Comparison of ENCODE assay signal across 30 cellular contexts in genomic region chr10:22908837-22909236, GRCh38. TPM values are rescaled to one million over a fixed set of nuclear protein-coding genes. Genes with fewer than 3 reads are reported as not detected.
"Had no signal": no experiment of that assay in that cellular context is flagged by ENCODE, and none has a peak within 500 bp of the region (broad histone marks: within the 10 kb centered on the region; RNA-seq: fewer than 3 reads in every experiment).

No MANE protein-coding gene starts in this region.

- DNase-seq: stimulated activated CD4-positive, alpha-beta T cell treated with anti-CD3 and anti-CD28 coated beads, Interleukin-2, amount 100 ng/mL, for 48 hours; stimulated activated CD4-positive, alpha-beta T cell treated with anti-CD3 and anti-CD28 coated beads, Interleukin-4, amount 100 ng/mL, for 1 hour; stimulated activated CD4-positive, alpha-beta T cell treated with anti-CD3 and anti-CD28 coated beads, Interleukin-4, amount 100 ng/mL, for 24 hours; stimulated activated CD4-positive, alpha-beta T cell treated with anti-CD3 and anti-CD28 coated beads, Interleukin-4, amount 100 ng/mL, for 4 hours; stimulated activated CD8-positive, alpha-beta memory T cell treated with anti-CD3 and anti-CD28 coated beads, Interleukin-4, amount 100 ng/mL, for 48 hours; stimulated activated naive B cell treated with anti-CD40 and anti-IgM and Interleukin-4, amounts not matched to agents 10 μg/mL and 1 μg/mL and 100 μg/mL, for 72 hours; stimulated activated naive CD4-positive, alpha-beta T cell; stimulated activated naive CD4-positive, alpha-beta T cell treated with Interleukin-2 at 50 U/mL for 16 hours; stimulated activated naive CD8-positive, alpha-beta T cell treated with anti-CD3 and anti-CD28 coated beads, Interleukin-15, amount 100 ng/mL, for 72 hours; stimulated activated naive CD8-positive, alpha-beta T cell treated with anti-CD3 and anti-CD28 coated beads, Interleukin-15, Interleukin-2, amounts not matched to agents 100 U/mL and 50 U/mL, for 24 hours; stomach; substantia nigra; testis; thyroid gland; tibial artery; transverse colon; trophoblast cell; upper lobe of left lung; upper lobe of right lung; uterus had no signal

- H3K27ac ChIP-seq: stomach, suprapubic skin, testis, thoracic aorta, thyroid gland, tibial artery, tibial nerve, transverse colon, upper lobe of left lung, upper lobe of right lung, uterus, vagina had no signal

- H3K36me3 ChIP-seq: stomach, suprapubic skin, thoracic aorta, thyroid gland, tibial artery, tibial nerve, transverse colon, upper lobe of left lung, upper lobe of right lung, uterus, vagina had no signal

- ATAC-seq: stimulated activated effector memory CD8-positive, alpha-beta T cell treated with anti-CD3 and anti-CD28 coated beads, Interleukin-12 subunit alpha, Interleukin-12 subunit beta, amount 100 ng/mL, for 72 hours; stimulated activated memory B cell treated with anti-CD40 and anti-IgM and Interleukin-4, amounts not matched to agents 10 μg/mL and 1 μg/mL and 100 μg/mL, for 72 hours; stimulated activated naive B cell treated with anti-CD40 and anti-IgM and Interleukin-4, amounts not matched to agents 10 μg/mL and 1 μg/mL and 100 μg/mL, for 72 hours; stimulated activated naive CD8-positive, alpha-beta T cell treated with anti-CD3 and anti-CD28 coated beads, Interleukin-15, amount 100 ng/mL, for 72 hours; stimulated activated naive CD8-positive, alpha-beta T cell treated with anti-CD3 and anti-CD28 coated beads, Interleukin-15, Interleukin-2, amounts not matched to agents 100 U/mL and 50 U/mL, for 24 hours; upper lobe of right lung had no signal

- FAIRE-seq: urothelium cell line had no signal

- H3K9me3 ChIP-seq: testis, thoracic aorta, thyroid gland, upper lobe of right lung, uterus, vagina had no signal

- H3K27me3 ChIP-seq: stomach, suprapubic skin, testis, thyroid gland, tibial artery, tibial nerve, transverse colon, upper lobe of left lung, upper lobe of right lung, uterus, vagina had no signal

- H3K4me3 ChIP-seq: stomach, suprapubic skin, testis, thoracic aorta, thyroid gland, tibial artery, tibial nerve, transverse colon, upper lobe of left lung, upper lobe of right lung, uterus, vagina had no signal

- H3K4me1 ChIP-seq: suprapubic skin, thyroid gland, tibial artery, tibial nerve, upper lobe of right lung, uterus, vagina had no signal

RNA-seq across cellular contexts. Expression of gene ARMC3, which starts 19.0 kb away (rescaled TPM):
- total RNA-seq: stomach, subcutaneous adipose tissue, thoracic aorta, transverse colon, upper lobe of right lung, ureter, vagina had no signal
- polyA plus RNA-seq: stomach, urinary bladder had no signal
